Comparison of ENCODE assay signal across 8 cellular contexts in the genomic region with DNA sequence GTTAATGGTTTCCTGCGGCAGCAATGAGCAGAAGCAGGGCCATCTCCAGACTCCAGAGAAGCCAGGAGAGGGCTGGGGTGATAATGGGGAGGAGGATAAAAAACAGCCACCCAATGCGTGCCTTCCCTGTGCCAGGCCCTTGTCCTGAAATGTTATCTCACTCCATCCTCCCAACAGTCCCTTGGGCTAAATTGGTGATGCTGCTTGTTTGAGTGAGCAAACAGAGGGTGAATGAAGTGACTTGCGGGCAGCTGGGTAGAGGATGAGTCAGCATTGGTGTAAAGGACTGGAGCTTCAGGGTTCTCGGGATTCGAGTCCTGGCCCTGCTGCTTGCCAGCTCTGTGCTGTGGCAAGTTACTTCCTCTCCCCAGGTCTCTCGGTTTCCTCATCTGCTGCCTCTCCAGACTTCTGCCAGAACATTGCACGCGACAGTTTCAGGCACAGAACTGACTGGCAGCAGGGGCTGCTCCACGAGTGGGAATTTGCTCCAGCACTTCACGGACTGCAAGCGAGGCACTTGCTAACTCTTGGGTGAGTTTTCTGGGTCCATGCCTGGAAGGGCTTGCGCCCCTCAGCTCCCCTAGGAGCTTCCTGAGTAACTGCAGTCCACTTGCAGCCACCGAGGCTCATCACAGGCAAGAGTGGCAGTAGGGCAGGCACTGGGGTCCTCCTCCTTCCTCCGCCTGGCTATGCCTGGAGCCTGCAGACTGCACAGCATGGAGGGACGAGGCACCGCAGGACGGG. TPM values are rescaled to one million over a fixed set of nuclear protein-coding genes. Genes with fewer than 3 reads are reported as not detected.
A peak's percentile ranks its signal among the peaks of the same experiment; 100 is the strongest.
DNase-seq lines count a peak whose midpoint lies in the region; ATAC-seq lines count a peak whose summit lies in the region.

A gene with protein sequence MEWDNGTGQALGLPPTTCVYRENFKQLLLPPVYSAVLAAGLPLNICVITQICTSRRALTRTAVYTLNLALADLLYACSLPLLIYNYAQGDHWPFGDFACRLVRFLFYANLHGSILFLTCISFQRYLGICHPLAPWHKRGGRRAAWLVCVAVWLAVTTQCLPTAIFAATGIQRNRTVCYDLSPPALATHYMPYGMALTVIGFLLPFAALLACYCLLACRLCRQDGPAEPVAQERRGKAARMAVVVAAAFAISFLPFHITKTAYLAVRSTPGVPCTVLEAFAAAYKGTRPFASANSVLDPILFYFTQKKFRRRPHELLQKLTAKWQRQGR (plus strand): TSS at position 403 of the 744 bp plus-strand sequence. CDS start 24,181 bp downstream, outside the sequence.

- DNase-seq in GM23248, result peak; percentile 73
- DNase-seq in NCI-H510A treated with DMSO at 0.1 percent for 48 hours (lab: John Stamatoyannopoulos, UW), result peak; percentile 94
- DNase-seq in dermis blood vessel endothelial cell, result peak; percentile 20
- DNase-seq in myocyte (ENCODE audit: low read depth), result peak; percentile 74

- H3K4me1 ChIP-seq in GM23248 (ENCODE audit: insufficient read depth), result no peaks in the 10 kb centered on the region

- no peaks in the 10 kb centered on the region for H3K27me3 ChIP-seq in GM23248 (replicated peaks; ENCODE audit: insufficient read depth)

- H3F3A ChIP-seq in GM23248 (ENCODE audit: insufficient read depth), result 0 out of 2 replicates have a peak, but pooled peaks cover 7% of the 10 kb centered on the region

- H4K20me1 ChIP-seq in GM23248 (ENCODE audit: insufficient read depth), result no peaks in the 10 kb centered on the region

- no peaks in the 10 kb centered on the region for H3K9me2 ChIP-seq in GM23248 (ENCODE audit: insufficient read depth)

- no peaks in the 10 kb centered on the region for H3K9me3 ChIP-seq in GM23248 (ENCODE audit: low read depth)

- H3K79me2 ChIP-seq in GM23248 (ENCODE audit: insufficient read depth), result no peaks in the 10 kb centered on the region

- H2AFZ ChIP-seq in GM23248, result no peak within 1 kb of the TSS

- no peak within 1 kb of the TSS for H3K4me2 ChIP-seq in GM23248 (ENCODE audit: unreplicated experiment)

- H3K4me3 ChIP-seq in GM23248, result no peak within 1 kb of the TSS

- no peak within 1 kb of the TSS for H3K9ac ChIP-seq in GM23248

- in situ Hi-C loops in GM23248 (cut with MboI), result no loop called here

- no peak within 1 kb of the TSS for H3K27ac ChIP-seq in GM23248

- no peak for ATAC-seq in HG02798 (IDR thresholded peaks at IDR 0.05; ENCODE audit: poor library complexity, unreplicated experiment)
- ATAC-seq in HG03139 (IDR thresholded peaks at IDR 0.05; ENCODE audit: unreplicated experiment), result no peak
- ATAC-seq in GM21360 (IDR thresholded peaks at IDR 0.05; ENCODE audit: unreplicated experiment), result no peak
- ATAC-seq in HG03196 (IDR thresholded peaks at IDR 0.05; ENCODE audit: unreplicated experiment), result no peak

- WGBS in GM23248 (ENCODE audit: low coverage in 1 of 2, low lambda C conversion rate in 2 of 2, missing lambda C conversion rate in 2 of 2), 2 experiments, result 74 to 76% methylated on average over 16 to 17 of the region's 17 CpGs

- H3K36me3 ChIP-seq in GM23248 (ENCODE audit: low read depth), result no peaks in the 10 kb centered on the region

RNA-seq across cellular contexts. Expression of the gene that starts here (rescaled TPM):
- 0.76 TPM in 1 of 2 replicates, not detected in the other for total RNA-seq in GM23248 (2014; rRNA removed; shearing (Covaris generic))
- 0.99 and 1.5 TPM in 2 replicates for polyA plus RNA-seq in GM23248 (2016; fragmentation: Nextera tagmentation; extraction: Ambion mirVana)
- total RNA-seq in dermis blood vessel endothelial cell (0.05 TPM in 1 of 2 replicates, not detected in the other), myocyte (0.67 and 1.1 TPM in 2 replicates)
- polyA plus RNA-seq in myocyte (2012), result 0.30 TPM

Comparison
In these comparisons a context has a peak if more than half of its experiments do, and no peak if none do; other contexts are left out.
1. Peak in DNase-seq in dermis blood vessel endothelial cell; RNA of the gene not detected or under 1 TPM.
2. DNase-seq: peak in every context shown above with its lines; median percentile 94 in NCI-H510A treated with DMSO at 0.1 percent for 48 hours; 74 in myocyte; 73 in GM23248; 20 in dermis blood vessel endothelial cell.